In genomic region chr9:109307380-109308240, GRCh38 we compare ENCODE assay signal across 1 cellular context.
TF ChIP-seq lines count a peak whose summit lies in the region.

No MANE protein-coding gene starts in this region.

TF ChIP-seq in HepG2, 621 proteins besides CTCF, POLR2A, EP300 and RAD21 (continued from another document and continues in another):
- peak; percentile 84 for TF ChIP-seq HDAC1 (CRISPR knock-in tag; IDR thresholded peaks at IDR 0.05)
- no peak for TF ChIP-seq SNAPC4 (CRISPR knock-in tag; IDR thresholded peaks at IDR 0.05)
- TF ChIP-seq ZNF747 (CRISPR knock-in tag; IDR thresholded peaks at IDR 0.05; ENCODE audit: borderline replicate concordance) = peak; percentile 80; the same call in 1 of the 2 replicates
- TF ChIP-seq ZNF749 (CRISPR knock-in tag; IDR thresholded peaks at IDR 0.05; ENCODE audit: borderline replicate concordance) = peak; percentile 13; the same call in 1 of the 2 replicates
- 0 out of 2 replicates have a peak, but pooled peaks have one; percentile 27 for TF ChIP-seq MEF2D (CRISPR knock-in tag; IDR thresholded peaks at IDR 0.05)
- peak; percentile 58; the same call in 1 of the 2 replicates for TF ChIP-seq ZNF614 (CRISPR knock-in tag; IDR thresholded peaks at IDR 0.05; ENCODE audit: borderline replicate concordance)
- no peak for TF ChIP-seq GRHL1 (CRISPR knock-in tag; conservative IDR thresholded peaks at IDR 0.05)
- TF ChIP-seq ZFYVE20 (CRISPR knock-in tag; IDR thresholded peaks at IDR 0.05; ENCODE audit: borderline replicate concordance, low read depth) = no peak
- peak; percentile 97 for TF ChIP-seq PHF21A (CRISPR knock-in tag; IDR thresholded peaks at IDR 0.05)
- TF ChIP-seq TSC22D2 (CRISPR knock-in tag; IDR thresholded peaks at IDR 0.05; ENCODE audit: borderline replicate concordance) = no peak
- TF ChIP-seq GTF3A (CRISPR knock-in tag; conservative IDR thresholded peaks at IDR 0.05) = no peak
- TF ChIP-seq NCOA2 (CRISPR knock-in tag; IDR thresholded peaks at IDR 0.05) = peak; percentile 82
- TF ChIP-seq ATF5 (CRISPR knock-in tag; IDR thresholded peaks at IDR 0.05; ENCODE audit: low read depth) = no peak
- TF ChIP-seq MLX (CRISPR knock-in tag; IDR thresholded peaks at IDR 0.05) = peak; percentile 64; the same call in 1 of the 2 replicates
- TF ChIP-seq ZNF574 (CRISPR knock-in tag; IDR thresholded peaks at IDR 0.05) = peak; percentile 60
- TF ChIP-seq SRF (IDR thresholded peaks at IDR 0.05; ENCODE audit: low read depth, low read length) = no peak
- TF ChIP-seq MNT (IDR thresholded peaks at IDR 0.05) = no peak
- TF ChIP-seq ZNF329 (CRISPR knock-in tag; IDR thresholded peaks at IDR 0.05; ENCODE audit: low read depth) = no peak
- TF ChIP-seq PRDM10 (CRISPR knock-in tag; IDR thresholded peaks at IDR 0.05; ENCODE audit: low read depth) = peak; percentile 87
- peak; percentile 83 for TF ChIP-seq RXRA (CRISPR knock-in tag; IDR thresholded peaks at IDR 0.05)
- TF ChIP-seq MYC (CRISPR knock-in tag; IDR thresholded peaks at IDR 0.05; ENCODE audit: borderline replicate concordance) = 0 out of 2 replicates have a peak, but pooled peaks have one; percentile 44
- TF ChIP-seq SOX6 (IDR thresholded peaks at IDR 0.05) = no peak
- peak; percentile 88 for TF ChIP-seq SOX6 (CRISPR knock-in tag; IDR thresholded peaks at IDR 0.05)
- peak; percentile 96 for TF ChIP-seq ZBED4 (CRISPR knock-in tag; IDR thresholded peaks at IDR 0.05; ENCODE audit: borderline replicate concordance)
- TF ChIP-seq ERF (CRISPR knock-in tag; IDR thresholded peaks at IDR 0.05) = peak; percentile 21; the same call in 1 of the 2 replicates
- no peak for TF ChIP-seq ZNF143 (CRISPR knock-in tag; IDR thresholded peaks at IDR 0.05)
- no peak for TF ChIP-seq MIXL1 (CRISPR knock-in tag; IDR thresholded peaks at IDR 0.05)
- TF ChIP-seq ATF7 (IDR thresholded peaks at IDR 0.05) = no peak
- no peak for TF ChIP-seq ATF7 (CRISPR knock-in tag; IDR thresholded peaks at IDR 0.05)
- no peak; the same call in 1 of the 2 replicates for TF ChIP-seq ZBTB3 (CRISPR knock-in tag; IDR thresholded peaks at IDR 0.05; ENCODE audit: borderline replicate concordance, low read depth)
- TF ChIP-seq ZKSCAN8 (CRISPR knock-in tag; IDR thresholded peaks at IDR 0.05; ENCODE audit: borderline replicate concordance) = peak; percentile 99
- TF ChIP-seq ZNF75D (CRISPR knock-in tag; IDR thresholded peaks at IDR 0.05; ENCODE audit: borderline replicate concordance) = no peak
- TF ChIP-seq ZBTB33 (CRISPR knock-in tag; IDR thresholded peaks at IDR 0.05) = no peak
- peak; percentile 75 for TF ChIP-seq XRCC5 (optimal IDR thresholded peaks at IDR 0.05; ENCODE audit: low read length)
- TF ChIP-seq ZNF607 (CRISPR knock-in tag; IDR thresholded peaks at IDR 0.05; ENCODE audit: borderline replicate concordance) = peak; percentile 40; the same call in 1 of the 2 replicates
